In genomic region chr4:1469043-1469442, GRCh38 we compare ENCODE assay signal across 16 cellular contexts.
"Had no signal": no experiment of that assay in that cellular context is flagged by ENCODE, and none has a peak within 500 bp of the region (broad histone marks: within the 10 kb centered on the region; RNA-seq: fewer than 3 reads in every experiment).

No MANE protein-coding gene starts in this region.

- DNase-seq: effector memory CD8-positive, alpha-beta T cell; gastrocnemius medialis; immature natural killer cell; mesendoderm; naive B cell; sigmoid colon; stimulated activated CD4-positive, alpha-beta T cell treated with anti-CD3 and anti-CD28 coated beads, Interleukin-12 subunit alpha, Interleukin-12 subunit beta, amount 100 ng/mL, for 4 hours; stimulated activated naive CD4-positive, alpha-beta T cell; stomach; substantia nigra; trophoblast cell had no signal

- H3K36me3 ChIP-seq: esophagus muscularis mucosa, gastrocnemius medialis, sigmoid colon, stomach, thoracic aorta had no signal

- H3K27ac Mint-ChIP-seq: dendritic cell treated with granulocyte-macrophage colony-stimulating factor and Interleukin-4, amounts not matched to agents 40 ng/mL and 50 ng/mL, for 4 days; effector memory CD8-positive, alpha-beta T cell; immature natural killer cell; naive B cell had no signal

- ATAC-seq: effector memory CD8-positive, alpha-beta T cell; gastrocnemius medialis had no signal

- H3K4me1 Mint-ChIP-seq: immature natural killer cell, naive B cell had no signal

- H3K4me3 Mint-ChIP-seq: dendritic cell treated with granulocyte-macrophage colony-stimulating factor and Interleukin-4, amounts not matched to agents 40 ng/mL and 50 ng/mL, for 4 days; effector memory CD8-positive, alpha-beta T cell; immature natural killer cell; naive B cell had no signal

- H3K9me3 ChIP-seq: esophagus muscularis mucosa, gastrocnemius medialis, sigmoid colon, thoracic aorta had no signal

- H3K4me1 ChIP-seq: gastrocnemius medialis had no signal

- H3K4me3 ChIP-seq: esophagus muscularis mucosa, gastrocnemius medialis, sigmoid colon, skin epidermis, stomach, thoracic aorta had no signal

- H3K27ac ChIP-seq: epithelial cell of prostate, esophagus muscularis mucosa, gastrocnemius medialis, sigmoid colon, skin epidermis, stomach, thoracic aorta had no signal
